Comparison of ENCODE assay signal across 8 cellular contexts in the genomic region with DNA sequence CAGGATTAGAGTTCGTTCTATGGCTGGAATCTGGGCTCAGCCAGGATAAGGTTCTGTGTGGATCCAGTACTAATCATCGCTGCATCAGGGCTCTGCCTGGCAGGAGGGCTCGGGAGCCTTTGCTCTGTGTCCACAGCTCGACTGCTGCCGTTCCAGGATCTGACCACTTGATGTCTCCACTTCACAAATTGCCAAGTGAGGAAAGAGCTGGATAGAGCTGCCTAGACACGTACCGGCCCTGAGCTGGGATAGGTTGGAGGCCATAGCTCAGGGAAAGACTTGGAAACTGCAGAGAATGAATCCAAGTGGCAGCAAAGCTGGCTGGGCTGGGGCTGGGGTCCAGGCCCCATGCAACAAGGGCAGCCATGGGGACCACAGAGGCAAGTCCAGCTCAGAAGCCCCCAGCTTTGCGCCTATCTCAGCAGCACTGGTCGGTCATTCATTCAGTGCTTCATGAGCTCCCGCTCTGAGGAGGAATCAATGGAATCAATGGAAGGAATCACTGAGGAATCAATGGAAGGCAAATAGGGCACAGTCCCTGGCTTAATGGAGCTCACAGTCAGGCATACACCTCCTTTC. TPM values are rescaled to one million over a fixed set of nuclear protein-coding genes. Genes with fewer than 3 reads are reported as not detected.
A peak's percentile ranks its signal among the peaks of the same experiment; 100 is the strongest.
DNase-seq lines count a peak whose midpoint lies in the region; ATAC-seq and TF ChIP-seq lines count a peak whose summit lies in the region.

No MANE protein-coding gene starts in this region.

- DNase-seq in AG10803 (ENCODE audit: low read depth) (peak; percentile 84), NCI-H460 (ENCODE audit: extremely low read depth, low read depth) (peak; percentile 90), left colon (peak; percentile 73 to 83)
- DNase-seq in activated CD4-positive, CD25-positive, alpha-beta regulatory T cell treated with anti-CD3 and anti-CD28 coated beads, Interleukin-2, amount 50 U/mL, for 16 hours (ENCODE audit: low read depth, low spot score) = peak; percentile 38
- DNase-seq in central memory CD4-positive, alpha-beta T cell = peak; percentile 48
- peak; percentile 66 for DNase-seq in stimulated activated CD4-positive, alpha-beta T cell treated with anti-CD3 and anti-CD28 coated beads, Interleukin-2, amount 100 ng/mL, for 4 hours (ENCODE audit: low read depth)

- TF ChIP-seq CTCF in AG10803 (conservative IDR thresholded peaks at IDR 0.05; ENCODE audit: low read length) = peak; percentile 95

- H3K4me3 ChIP-seq in AG10803 (ENCODE audit: low read length) = no peak overlapping the region

- intact Hi-C loops in left colon (cut with DNase I, micrococcal nuclease) = loop anchor here (5.0 to 10.0 kb wide), 2 partner anchors 104 to 107 kb away; no protein-coding TSS in a partner anchor

- peak; percentile 63 for ATAC-seq in GM18907 (IDR thresholded peaks at IDR 0.05; ENCODE audit: unreplicated experiment)
- ATAC-seq in HG03280 (IDR thresholded peaks at IDR 0.05; ENCODE audit: unreplicated experiment) = peak; percentile 57
- peak; percentile 99 for ATAC-seq in left colon

RNA-seq across cellular contexts. Expression of gene TOP1, which starts 38.0 kb away (rescaled TPM):
- total RNA-seq in NCI-H460 (2014; rRNA removed; shearing (Covaris generic)) = 41.4 and 48.9 TPM in 2 replicates
- 31.5 and 39.6 TPM in 2 replicates for polyA plus RNA-seq in NCI-H460 (2014; cell fraction: nucleus; rRNA removed)
- 10 to 100 TPM; 64.3 to 65.7 TPM for total RNA-seq in left colon

Comparison
In these comparisons a context has a peak if more than half of its experiments do, and no peak if none do; other contexts are left out.
1. DNase-seq: peak in every context shown above with its lines; median percentile 90 in NCI-H460; 84 in AG10803; 78 in left colon; 66 in stimulated activated CD4-positive, alpha-beta T cell treated with anti-CD3 and anti-CD28 coated beads, Interleukin-2, amount 100 ng/mL, for 4 hours; 48 in central memory CD4-positive, alpha-beta T cell; 38 in activated CD4-positive, CD25-positive, alpha-beta regulatory T cell treated with anti-CD3 and anti-CD28 coated beads, Interleukin-2, amount 50 U/mL, for 16 hours.